ENCODE assay signal across 1 cellular context in the genomic region with DNA sequence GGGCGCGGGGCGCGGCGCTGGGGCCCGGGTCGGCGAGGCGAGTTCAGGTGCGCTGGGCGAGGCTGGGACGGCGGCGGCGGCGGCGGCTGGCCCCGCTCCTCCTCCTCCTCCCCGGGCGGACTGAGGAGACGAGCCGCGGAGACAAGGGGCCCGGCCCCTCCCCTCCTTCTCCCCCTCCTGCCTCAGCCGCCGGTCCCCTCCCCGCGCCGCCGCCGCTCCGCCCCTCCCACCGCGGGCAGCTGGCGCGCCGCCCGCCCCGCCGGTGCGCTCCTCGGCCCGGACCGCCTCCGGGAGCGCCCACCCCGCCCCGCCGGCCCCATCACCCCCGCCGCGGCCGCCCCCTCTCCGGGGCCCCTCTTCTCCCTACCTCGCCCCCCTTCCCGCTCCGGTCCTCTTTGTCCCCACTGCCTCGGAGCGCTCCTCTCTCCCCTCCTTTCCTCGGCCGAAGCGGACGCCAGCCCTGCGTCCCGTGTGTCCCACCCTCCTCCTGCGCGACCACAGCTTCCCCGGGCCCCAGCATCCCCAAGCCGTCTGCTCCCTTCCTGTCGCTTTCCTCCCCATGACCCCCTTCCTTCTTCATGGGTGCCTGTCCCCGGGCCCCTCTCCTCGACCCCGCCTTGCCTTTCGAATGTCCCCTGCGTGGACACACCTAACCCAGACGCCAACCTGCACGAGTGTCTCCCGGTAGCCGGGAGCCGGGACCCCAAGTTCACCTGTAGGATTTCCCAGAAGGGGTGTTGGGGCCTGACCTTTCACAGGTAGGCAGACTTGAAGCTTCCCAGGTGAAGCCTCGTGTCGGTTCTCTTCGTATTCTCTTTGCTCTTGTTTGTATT.
TF ChIP-seq lines count a peak whose summit lies in the region.

Gene TOX3 (minus strand): TSS at position 143 of the 833 bp plus-strand sequence. CDS start 420 bp downstream, outside the sequence.

TF ChIP-seq in HepG2, 621 proteins besides CTCF, POLR2A, EP300 and RAD21 (continued from another document and continues in another):
- TF ChIP-seq, protein P1, sequence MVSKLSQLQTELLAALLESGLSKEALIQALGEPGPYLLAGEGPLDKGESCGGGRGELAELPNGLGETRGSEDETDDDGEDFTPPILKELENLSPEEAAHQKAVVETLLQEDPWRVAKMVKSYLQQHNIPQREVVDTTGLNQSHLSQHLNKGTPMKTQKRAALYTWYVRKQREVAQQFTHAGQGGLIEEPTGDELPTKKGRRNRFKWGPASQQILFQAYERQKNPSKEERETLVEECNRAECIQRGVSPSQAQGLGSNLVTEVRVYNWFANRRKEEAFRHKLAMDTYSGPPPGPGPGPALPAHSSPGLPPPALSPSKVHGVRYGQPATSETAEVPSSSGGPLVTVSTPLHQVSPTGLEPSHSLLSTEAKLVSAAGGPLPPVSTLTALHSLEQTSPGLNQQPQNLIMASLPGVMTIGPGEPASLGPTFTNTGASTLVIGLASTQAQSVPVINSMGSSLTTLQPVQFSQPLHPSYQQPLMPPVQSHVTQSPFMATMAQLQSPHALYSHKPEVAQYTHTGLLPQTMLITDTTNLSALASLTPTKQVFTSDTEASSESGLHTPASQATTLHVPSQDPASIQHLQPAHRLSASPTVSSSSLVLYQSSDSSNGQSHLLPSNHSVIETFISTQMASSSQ (IDR thresholded peaks at IDR 0.05; ENCODE audit: low read depth): no peak
- TF ChIP-seq, protein P1 (CRISPR knock-in tag; IDR thresholded peaks at IDR 0.05; ENCODE audit: borderline replicate concordance): peak; percentile 35; the same call in 1 of the 2 replicates
- TF ChIP-seq MXD1 (CRISPR knock-in tag; IDR thresholded peaks at IDR 0.05) (peak; percentile 71; the same call in 1 of the 2 replicates), ZBTB7B (CRISPR knock-in tag; IDR thresholded peaks at IDR 0.05) (0 out of 2 replicates have a peak, but pooled peaks have one; percentile 19), KLF13 (CRISPR knock-in tag; IDR thresholded peaks at IDR 0.05) (no peak), ZBTB8A (CRISPR knock-in tag; IDR thresholded peaks at IDR 0.05; ENCODE audit: borderline replicate concordance, low read depth) (no peak), SRF (IDR thresholded peaks at IDR 0.05; ENCODE audit: low read depth, low read length) (no peak), WIZ (CRISPR knock-in tag; IDR thresholded peaks at IDR 0.05) (no peak), ZNF777 (CRISPR knock-in tag; IDR thresholded peaks at IDR 0.05) (peak; percentile 31; the same call in 1 of the 2 replicates), ZNF550 (CRISPR knock-in tag; IDR thresholded peaks at IDR 0.05; ENCODE audit: borderline replicate concordance) (peak; percentile 72; the same call in 1 of the 2 replicates), ZBTB2 (CRISPR knock-in tag; IDR thresholded peaks at IDR 0.05; ENCODE audit: low read depth) (peak; percentile 95), ZBTB25 (CRISPR knock-in tag; IDR thresholded peaks at IDR 0.05) (no peak; the same call in 1 of the 2 replicates), ZNF816 (CRISPR knock-in tag; IDR thresholded peaks at IDR 0.05; ENCODE audit: borderline replicate concordance) (0 out of 2 replicates have a peak, but pooled peaks have one; percentile 63), SKIL (CRISPR knock-in tag; IDR thresholded peaks at IDR 0.05; ENCODE audit: borderline replicate concordance) (0 out of 2 replicates have a peak, but pooled peaks have one; percentile 50), FOXA1 (IDR thresholded peaks at IDR 0.05) (no peak), FOXA1 (CRISPR knock-in tag; IDR thresholded peaks at IDR 0.05) (no peak), ATRX (CRISPR knock-in tag; IDR thresholded peaks at IDR 0.05; ENCODE audit: borderline replicate concordance) (no peak), ZNF143 (CRISPR knock-in tag; IDR thresholded peaks at IDR 0.05) (no peak), RERE (CRISPR knock-in tag; IDR thresholded peaks at IDR 0.05; ENCODE audit: low read depth) (no peak), ZNF672 (CRISPR knock-in tag; IDR thresholded peaks at IDR 0.05) (no peak), RFXAP (CRISPR knock-in tag; IDR thresholded peaks at IDR 0.05; ENCODE audit: borderline replicate concordance) (0 out of 2 replicates have a peak, but pooled peaks have one; percentile 18), ZBTB39 (CRISPR knock-in tag; IDR thresholded peaks at IDR 0.05) (no peak)
- TF ChIP-seq, protein P2, sequence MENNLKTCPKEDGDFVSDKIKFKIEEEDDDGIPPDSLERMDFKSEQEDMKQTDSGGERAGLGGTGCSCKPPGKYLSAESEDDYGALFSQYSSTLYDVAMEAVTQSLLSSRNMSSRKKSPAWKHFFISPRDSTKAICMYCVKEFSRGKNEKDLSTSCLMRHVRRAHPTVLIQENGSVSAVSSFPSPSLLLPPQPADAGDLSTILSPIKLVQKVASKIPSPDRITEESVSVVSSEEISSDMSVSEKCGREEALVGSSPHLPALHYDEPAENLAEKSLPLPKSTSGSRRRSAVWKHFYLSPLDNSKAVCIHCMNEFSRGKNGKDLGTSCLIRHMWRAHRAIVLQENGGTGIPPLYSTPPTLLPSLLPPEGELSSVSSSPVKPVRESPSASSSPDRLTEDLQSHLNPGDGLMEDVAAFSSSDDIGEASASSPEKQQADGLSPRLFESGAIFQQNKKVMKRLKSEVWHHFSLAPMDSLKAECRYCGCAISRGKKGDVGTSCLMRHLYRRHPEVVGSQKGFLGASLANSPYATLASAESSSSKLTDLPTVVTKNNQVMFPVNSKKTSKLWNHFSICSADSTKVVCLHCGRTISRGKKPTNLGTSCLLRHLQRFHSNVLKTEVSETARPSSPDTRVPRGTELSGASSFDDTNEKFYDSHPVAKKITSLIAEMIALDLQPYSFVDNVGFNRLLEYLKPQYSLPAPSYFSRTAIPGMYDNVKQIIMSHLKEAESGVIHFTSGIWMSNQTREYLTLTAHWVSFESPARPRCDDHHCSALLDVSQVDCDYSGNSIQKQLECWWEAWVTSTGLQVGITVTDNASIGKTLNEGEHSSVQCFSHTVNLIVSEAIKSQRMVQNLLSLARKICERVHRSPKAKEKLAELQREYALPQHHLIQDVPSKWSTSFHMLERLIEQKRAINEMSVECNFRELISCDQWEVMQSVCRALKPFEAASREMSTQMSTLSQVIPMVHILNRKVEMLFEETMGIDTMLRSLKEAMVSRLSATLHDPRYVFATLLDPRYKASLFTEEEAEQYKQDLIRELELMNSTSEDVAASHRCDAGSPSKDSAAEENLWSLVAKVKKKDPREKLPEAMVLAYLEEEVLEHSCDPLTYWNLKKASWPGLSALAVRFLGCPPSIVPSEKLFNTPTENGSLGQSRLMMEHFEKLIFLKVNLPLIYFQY (CRISPR knock-in tag; IDR thresholded peaks at IDR 0.05; ENCODE audit: borderline replicate concordance): no peak
- TF ChIP-seq, protein P3, sequence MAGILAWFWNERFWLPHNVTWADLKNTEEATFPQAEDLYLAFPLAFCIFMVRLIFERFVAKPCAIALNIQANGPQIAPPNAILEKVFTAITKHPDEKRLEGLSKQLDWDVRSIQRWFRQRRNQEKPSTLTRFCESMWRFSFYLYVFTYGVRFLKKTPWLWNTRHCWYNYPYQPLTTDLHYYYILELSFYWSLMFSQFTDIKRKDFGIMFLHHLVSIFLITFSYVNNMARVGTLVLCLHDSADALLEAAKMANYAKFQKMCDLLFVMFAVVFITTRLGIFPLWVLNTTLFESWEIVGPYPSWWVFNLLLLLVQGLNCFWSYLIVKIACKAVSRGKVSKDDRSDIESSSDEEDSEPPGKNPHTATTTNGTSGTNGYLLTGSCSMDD (CRISPR knock-in tag; IDR thresholded peaks at IDR 0.05): no peak
